In genomic region chr7:128873234-128873633, GRCh38 we compare ENCODE assay signal across 33 cellular contexts. TPM values are rescaled to one million over a fixed set of nuclear protein-coding genes. Genes with fewer than 3 reads are reported as not detected.
"Had no signal": no experiment of that assay in that cellular context is flagged by ENCODE, and none has a peak within 500 bp of the region (broad histone marks: within the 10 kb centered on the region; RNA-seq: fewer than 3 reads in every experiment).

No MANE protein-coding gene starts in this region.

- FAIRE-seq: RCC 7860 had no signal

- H3K36me3 ChIP-seq: brain microvascular endothelial cell had no signal

- DNase-seq: activated B cell treated with CpG ODN at 0.5 μM for 24 hours; activated CD4-positive, alpha-beta memory T cell treated with anti-CD3 and anti-CD28 coated beads, Interleukin-2, amount 10 ng/mL, durations not matched to agents 7 days and 5 days; activated CD4-positive, alpha-beta T cell treated with anti-CD3 and anti-CD28 coated beads for 1 hour; activated CD4-positive, alpha-beta T cell treated with anti-CD3 and anti-CD28 coated beads for 48 hours; activated CD8-positive, alpha-beta memory T cell treated with anti-CD3 and anti-CD28 coated beads for 24 hours; activated CD8-positive, alpha-beta memory T cell treated with anti-CD3 and anti-CD28 coated beads, Interleukin-2, amount 10 ng/mL, durations not matched to agents 7 days and 5 days; activated CD8-positive, alpha-beta memory T cell treated with anti-CD3 and anti-CD28 coated beads, Interleukin-2, amount 50 U/mL, for 48 hours; activated effector memory CD4-positive, alpha-beta T cell treated with Interleukin-2 at 50 U/mL for 16 hours; activated naive CD4-positive, alpha-beta T cell treated with anti-CD3 and anti-CD28 coated beads, Interleukin-2, amount 10 ng/mL, durations not matched to agents 7 days and 5 days; activated naive CD8-positive, alpha-beta T cell treated with anti-CD3 and anti-CD28 coated beads, Interleukin-2, amount 50 U/mL, for 24 hours; activated T-cell treated with anti-CD3 and anti-CD28 coated beads, Interleukin-2, amount 50 U/mL, for 48 hours; amniotic stem cell; aorta; brain microvascular endothelial cell; central memory CD4-positive, alpha-beta T cell; NCI-H1092 treated with DMSO at 0.1 percent for 48 hours; NCI-H1417; NCI-H187 treated with DMSO at 0.1 percent for 48 hours; NCI-H2081 treated with DMSO at 0.1 percent for 48 hours; NCI-H2171; NCI-H510A; NCI-H526; NCI-H748 treated with DMSO at 0.1 percent for 48 hours; NK-92 treated with Interleukin-12 subunit alpha and Interleukin-12 subunit beta, amount 100 ng/mL, for 24 hours; PC-3; Right ventricle myocardium superior; SW 1271; T-helper 1 cell; T-helper 2 cell; T-helper 9 cell had no signal

- ATAC-seq: activated CD8-positive, alpha-beta memory T cell treated with anti-CD3 and anti-CD28 coated beads, Interleukin-2, amount 10 ng/mL, durations not matched to agents 7 days and 5 days; activated naive CD8-positive, alpha-beta T cell treated with anti-CD3 and anti-CD28 coated beads, Interleukin-2, amount 50 U/mL, for 24 hours; PC-3 had no signal

- H3K27ac ChIP-seq: brain microvascular endothelial cell, RWPE1 had no signal

RNA-seq across cellular contexts. Expression of gene KCP, which starts 37.3 kb away (rescaled TPM):
- total RNA-seq: M059J had no signal

RNA-seq across cellular contexts. Expression of gene FLNC, which starts 43.0 kb away (rescaled TPM):
- total RNA-seq: activated B cell treated with CpG ODN at 0.5 μM for 24 hours; activated CD4-positive, alpha-beta memory T cell treated with anti-CD3 and anti-CD28 coated beads, Interleukin-2, amount 10 ng/mL, durations not matched to agents 7 days and 5 days; activated CD8-positive, alpha-beta memory T cell treated with anti-CD3 and anti-CD28 coated beads, Interleukin-2, amount 10 ng/mL, durations not matched to agents 7 days and 5 days had no signal
